23 cellular contexts compared by ENCODE assay signal in the genomic region with DNA sequence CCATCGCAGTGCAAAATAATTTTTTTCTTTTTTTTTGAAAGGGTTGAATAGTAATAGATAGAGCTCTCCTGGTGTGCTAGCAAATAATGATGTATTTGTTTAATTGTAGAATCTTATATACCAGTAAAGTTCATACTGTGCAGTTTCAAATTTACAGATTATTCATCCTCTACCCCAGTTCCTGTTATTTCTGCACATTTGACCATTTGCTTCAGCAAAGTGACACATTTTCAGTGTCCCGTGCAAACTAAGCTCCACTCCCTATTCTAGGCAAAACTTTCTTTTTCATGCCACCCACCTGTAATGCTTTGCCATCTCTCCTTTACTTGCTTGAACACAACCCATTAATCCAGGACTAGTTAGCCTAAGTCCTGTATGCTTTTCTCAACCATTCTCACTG. TPM values are rescaled to one million over a fixed set of nuclear protein-coding genes. Genes with fewer than 3 reads are reported as not detected.
DNase-seq lines count a peak whose midpoint lies in the region; ATAC-seq and TF ChIP-seq lines count a peak whose summit lies in the region.
"Had no signal": no experiment of that assay in that cellular context is flagged by ENCODE, and none has a peak within 500 bp of the region (broad histone marks: within the 10 kb centered on the region; RNA-seq: fewer than 3 reads in every experiment).

No MANE protein-coding gene starts in this region.

- H3K27ac ChIP-seq in OCI-LY3 (ENCODE audit: low read length), result peak overlapping the region; percentile 25
- H3K27ac ChIP-seq: SK-N-MC had no signal

- H3K4me2 ChIP-seq in OCI-LY3 (ENCODE audit: low read length), result peak overlapping the region; percentile 47

- H3K9me3 Mint-ChIP-seq in activated naive CD4-positive, alpha-beta T cell treated with anti-CD3 and anti-CD28 coated beads, Interleukin-2, amount 50 U/mL, for 24 hours, result no peaks in the 10 kb centered on the region
- no peaks in the 10 kb centered on the region for H3K9me3 Mint-ChIP-seq in naive B cell
- H3K9me3 Mint-ChIP-seq in stimulated activated naive CD8-positive, alpha-beta T cell treated with anti-CD3 and anti-CD28 coated beads, Interleukin-15, amount 100 ng/mL, for 72 hours, result no peaks in the 10 kb centered on the region

- H3K4me1 ChIP-seq in OCI-LY3 (ENCODE audit: low read length), result peaks cover 41% of the 10 kb centered on the region
- H3K4me1 ChIP-seq: BE2C, Caco-2 had no signal

- H3K36me3 ChIP-seq in OCI-LY3 (replicated peaks; ENCODE audit: low read depth, low read length), result peaks cover under 1% of the 10 kb centered on the region

- H3K9me3 ChIP-seq in OCI-LY3 (ENCODE audit: insufficient read depth, low read length), result no peaks in the 10 kb centered on the region
- H3K9me3 ChIP-seq: BE2C, Caco-2 had no signal

- H3K79me2 ChIP-seq in OCI-LY3 (ENCODE audit: low read length), result peaks cover 84% of the 10 kb centered on the region

- peaks cover 10% of the 10 kb centered on the region for H3K36me3 Mint-ChIP-seq in activated naive CD4-positive, alpha-beta T cell treated with anti-CD3 and anti-CD28 coated beads, Interleukin-2, amount 50 U/mL, for 24 hours
- H3K36me3 Mint-ChIP-seq in naive B cell, result peaks cover 6 to 7% of the 10 kb centered on the region in 2 donors

- H3K9ac ChIP-seq in OCI-LY3 (ENCODE audit: low read length), result no peak overlapping the region

- H3K27ac Mint-ChIP-seq in activated naive CD4-positive, alpha-beta T cell treated with anti-CD3 and anti-CD28 coated beads, Interleukin-2, amount 50 U/mL, for 24 hours, result peak overlapping the region; percentile 42
- H3K27ac Mint-ChIP-seq in naive B cell, result peak overlapping the region in 5 of 6 donors; percentile 3 to 18 (median 8)
- no peak overlapping the region for H3K27ac Mint-ChIP-seq in stimulated activated naive CD8-positive, alpha-beta T cell treated with anti-CD3 and anti-CD28 coated beads, Interleukin-15, amount 100 ng/mL, for 72 hours

- no peak overlapping the region for H3K4me3 ChIP-seq in OCI-LY3 (ENCODE audit: low read length)
- H3K4me3 ChIP-seq: SK-N-MC had no signal

- H3K4me1 Mint-ChIP-seq in activated naive CD4-positive, alpha-beta T cell treated with anti-CD3 and anti-CD28 coated beads, Interleukin-2, amount 50 U/mL, for 24 hours, result peaks cover 73% of the 10 kb centered on the region
- H3K4me1 Mint-ChIP-seq in naive B cell, result peaks cover 36 to 74% (median 66%) of the 10 kb centered on the region in 3 donors
- peaks cover 37% of the 10 kb centered on the region for H3K4me1 Mint-ChIP-seq in stimulated activated naive CD8-positive, alpha-beta T cell treated with anti-CD3 and anti-CD28 coated beads, Interleukin-15, amount 100 ng/mL, for 72 hours

- H3K27me3 Mint-ChIP-seq in activated naive CD4-positive, alpha-beta T cell treated with anti-CD3 and anti-CD28 coated beads, Interleukin-2, amount 50 U/mL, for 24 hours, result no peaks in the 10 kb centered on the region
- H3K27me3 Mint-ChIP-seq in naive B cell, result no peaks in the 10 kb centered on the region
- H3K27me3 Mint-ChIP-seq in stimulated activated naive CD8-positive, alpha-beta T cell treated with anti-CD3 and anti-CD28 coated beads, Interleukin-15, amount 100 ng/mL, for 72 hours, result no peaks in the 10 kb centered on the region
- H3K27me3 Mint-ChIP-seq: CD4-positive, CD25-positive, alpha-beta regulatory T cell had no signal

- no peak overlapping the region for H2AFZ ChIP-seq in OCI-LY3 (ENCODE audit: low read depth, low read length)

- DNase-seq in activated naive CD4-positive, alpha-beta T cell (lab: John Stamatoyannopoulos, UW), result no peak
- no peak for DNase-seq in naive B cell
- no peak for DNase-seq in NCI-H2196 (lab: John Stamatoyannopoulos, UW; ENCODE audit: unreplicated experiment)
- no peak for DNase-seq in stimulated activated naive CD8-positive, alpha-beta T cell treated with anti-CD3 and anti-CD28 coated beads, Interleukin-15, amount 100 ng/mL, for 72 hours
- DNase-seq in stimulated activated CD4-positive, alpha-beta T cell treated with anti-CD3 and anti-CD28 coated beads, Interleukin-4, amount 100 ng/mL, for 1 hour, result no peak
- no peak for DNase-seq in NCI-H69 (lab: John Stamatoyannopoulos, UW)
- DNase-seq: 8988T; BE2C; Caco-2; CD4-positive, CD25-positive, alpha-beta regulatory T cell; DMS153; GDM1; MM.1S; NCI-H1092; NCI-H146; NCI-H2081; NCI-H2171 treated with DMSO at 0.1 percent for 48 hours; NCI-H510A; NCI-H774; SHP77 had no signal

- TF ChIP-seq CTCF in OCI-LY3 (IDR thresholded peaks at IDR 0.05; ENCODE audit: low read depth, low read length), result no peak

- H3K4me3 Mint-ChIP-seq in activated naive CD4-positive, alpha-beta T cell treated with anti-CD3 and anti-CD28 coated beads, Interleukin-2, amount 50 U/mL, for 24 hours, result no peak overlapping the region
- H3K4me3 Mint-ChIP-seq in naive B cell, result peak overlapping the region in 3 of 8 donors; percentile 0 to 66 (median 63)
- no peak overlapping the region for H3K4me3 Mint-ChIP-seq in stimulated activated naive CD8-positive, alpha-beta T cell treated with anti-CD3 and anti-CD28 coated beads, Interleukin-15, amount 100 ng/mL, for 72 hours

- H4K20me1 ChIP-seq in OCI-LY3 (ENCODE audit: insufficient read depth, low read length), result peaks cover 31% of the 10 kb centered on the region; the same call in 1 of the 2 replicates

- ATAC-seq in naive B cell (ENCODE audit: low read depth in 2 of 2), result no peak
- no peak for ATAC-seq in stimulated activated naive CD8-positive, alpha-beta T cell treated with anti-CD3 and anti-CD28 coated beads, Interleukin-15, amount 100 ng/mL, for 72 hours

- no peaks in the 10 kb centered on the region for H3K27me3 ChIP-seq in OCI-LY3 (ENCODE audit: low read depth, low read length)
- H3K27me3 ChIP-seq: BE2C had no signal

RNA-seq across cellular contexts. Expression of gene SHOC2, which starts 43.0 kb away (rescaled TPM):
- 100 to 1,000 TPM in 5 of 6 donors, 10 to 100 TPM in 1; 92.5 to 139 (median 123) TPM for polyA plus RNA-seq in naive B cell (ENCODE audit: low read depth in 6 of 6)

RNA-seq across cellular contexts. Expression of gene BBIP1, which starts 43.5 kb away (rescaled TPM):
- polyA plus RNA-seq in naive B cell (ENCODE audit: low read depth in 6 of 6), result 10 to 100 TPM; 10.6 to 22.4 (median 18.2) TPM

Comparison
In these comparisons a context has a peak if more than half of its experiments do, and no peak if none do; other contexts are left out.
1. H3K27ac Mint-ChIP-seq: peak in activated naive CD4-positive, alpha-beta T cell treated with anti-CD3 and anti-CD28 coated beads, Interleukin-2, amount 50 U/mL, for 24 hours (single experiment) and naive B cell (5 of 6); none in stimulated activated naive CD8-positive, alpha-beta T cell treated with anti-CD3 and anti-CD28 coated beads, Interleukin-15, amount 100 ng/mL, for 72 hours (0 of 2).